Comparison of ENCODE assay signal across 25 cellular contexts in genomic region chr11:119853581-119854360, GRCh38.
"Had no signal": no experiment of that assay in that cellular context is flagged by ENCODE, and none has a peak within 500 bp of the region (broad histone marks: within the 10 kb centered on the region; RNA-seq: fewer than 3 reads in every experiment).

No MANE protein-coding gene starts in this region.

- H3K27ac ChIP-seq: PC-9 had no signal

- H3K4me1 Mint-ChIP-seq: activated B cell treated with CpG ODN at 0.5 μM for 24 hours; activated CD4-positive, alpha-beta T cell treated with anti-CD3 and anti-CD28 coated beads, Interleukin-2, amount 10 ng/mL, durations not matched to agents 24 days and 14 days; activated CD8-positive, alpha-beta memory T cell treated with anti-CD3 and anti-CD28 coated beads, Interleukin-2, amount 10 ng/mL, durations not matched to agents 7 days and 5 days; activated naive CD4-positive, alpha-beta T cell treated with anti-CD3 and anti-CD28 coated beads, Interleukin-2, amount 50 U/mL, for 24 hours; activated naive CD8-positive, alpha-beta T cell treated with anti-CD3 and anti-CD28 coated beads, Interleukin-2, amount 50 U/mL, for 24 hours had no signal

- H3K4me3 ChIP-seq: PC-9 had no signal

- ATAC-seq: activated CD8-positive, alpha-beta memory T cell treated with anti-CD3 and anti-CD28 coated beads, Interleukin-2, amount 10 ng/mL, durations not matched to agents 7 days and 5 days; activated naive CD8-positive, alpha-beta T cell treated with anti-CD3 and anti-CD28 coated beads, Interleukin-2, amount 50 U/mL, for 24 hours had no signal

- H3K9me3 Mint-ChIP-seq: activated B cell treated with CpG ODN at 0.5 μM for 24 hours; activated CD4-positive, alpha-beta T cell treated with anti-CD3 and anti-CD28 coated beads, Interleukin-2, amount 10 ng/mL, durations not matched to agents 24 days and 14 days; activated naive CD4-positive, alpha-beta T cell treated with anti-CD3 and anti-CD28 coated beads, Interleukin-2, amount 50 U/mL, for 24 hours; activated naive CD8-positive, alpha-beta T cell treated with anti-CD3 and anti-CD28 coated beads, Interleukin-2, amount 50 U/mL, for 24 hours; activated T-cell treated with anti-CD3 and anti-CD28 coated beads, Interleukin-2, amount 50 U/mL, for 24 hours; activated T-helper 1 cell treated with anti-CD3 and anti-CD28 coated beads, Interleukin-12 subunit alpha, Interleukin-12 subunit beta, Interleukin-2, Interleukin-4 antibody, amounts not matched to agents 30 ng/mL and 10 ng/mL and 1 ng/mL, durations not matched to agents 14 hours and 24 hours and 36 hours; T-helper 1 cell treated with Interleukin-12 subunit alpha and Interleukin-12 subunit beta and Interleukin-4 antibody, amounts not matched to agents 30 μg/mL and 1 μg/mL, for 36 hours had no signal

- FAIRE-seq: astrocyte had no signal

- H3K27ac Mint-ChIP-seq: activated B cell treated with CpG ODN at 0.5 μM for 24 hours; activated CD4-positive, alpha-beta T cell treated with anti-CD3 and anti-CD28 coated beads, Interleukin-2, amount 10 ng/mL, durations not matched to agents 24 days and 14 days; activated CD8-positive, alpha-beta memory T cell treated with anti-CD3 and anti-CD28 coated beads, Interleukin-2, amount 10 ng/mL, durations not matched to agents 7 days and 5 days; activated naive CD4-positive, alpha-beta T cell treated with anti-CD3 and anti-CD28 coated beads, Interleukin-2, amount 50 U/mL, for 24 hours; activated naive CD8-positive, alpha-beta T cell treated with anti-CD3 and anti-CD28 coated beads, Interleukin-2, amount 50 U/mL, for 24 hours; activated T-cell treated with anti-CD3 and anti-CD28 coated beads, Interleukin-2, amount 50 U/mL, for 24 hours; activated T-helper 1 cell treated with anti-CD3 and anti-CD28 coated beads, Interleukin-12 subunit alpha, Interleukin-12 subunit beta, Interleukin-2, Interleukin-4 antibody, amounts not matched to agents 30 ng/mL and 10 ng/mL and 1 ng/mL, durations not matched to agents 14 hours and 24 hours and 36 hours; T-helper 1 cell treated with Interleukin-12 subunit alpha and Interleukin-12 subunit beta and Interleukin-4 antibody, amounts not matched to agents 30 μg/mL and 1 μg/mL, for 36 hours had no signal

- H3K4me3 Mint-ChIP-seq: activated B cell treated with CpG ODN at 0.5 μM for 24 hours; activated CD4-positive, alpha-beta T cell treated with anti-CD3 and anti-CD28 coated beads, Interleukin-2, amount 10 ng/mL, durations not matched to agents 24 days and 14 days; activated CD8-positive, alpha-beta memory T cell treated with anti-CD3 and anti-CD28 coated beads, Interleukin-2, amount 10 ng/mL, durations not matched to agents 7 days and 5 days; activated naive CD4-positive, alpha-beta T cell treated with anti-CD3 and anti-CD28 coated beads, Interleukin-2, amount 50 U/mL, for 24 hours; activated naive CD8-positive, alpha-beta T cell treated with anti-CD3 and anti-CD28 coated beads, Interleukin-2, amount 50 U/mL, for 24 hours; activated T-cell treated with anti-CD3 and anti-CD28 coated beads, Interleukin-2, amount 50 U/mL, for 24 hours; activated T-helper 1 cell treated with anti-CD3 and anti-CD28 coated beads, Interleukin-12 subunit alpha, Interleukin-12 subunit beta, Interleukin-2, Interleukin-4 antibody, amounts not matched to agents 30 ng/mL and 10 ng/mL and 1 ng/mL, durations not matched to agents 14 hours and 24 hours and 36 hours; brain; T-helper 1 cell treated with Interleukin-12 subunit alpha and Interleukin-12 subunit beta and Interleukin-4 antibody, amounts not matched to agents 30 μg/mL and 1 μg/mL, for 36 hours had no signal

- H3K36me3 Mint-ChIP-seq: activated CD8-positive, alpha-beta memory T cell treated with anti-CD3 and anti-CD28 coated beads, Interleukin-2, amount 10 ng/mL, durations not matched to agents 7 days and 5 days; activated naive CD4-positive, alpha-beta T cell treated with anti-CD3 and anti-CD28 coated beads, Interleukin-2, amount 50 U/mL, for 24 hours; brain had no signal

- DNase-seq: activated B cell treated with CpG ODN at 0.5 μM for 24 hours; activated CD4-positive, alpha-beta T cell treated with anti-CD3 and anti-CD28 coated beads for 1 hour; activated CD4-positive, alpha-beta T cell treated with anti-CD3 and anti-CD28 coated beads, Interleukin-2, amount 10 ng/mL, durations not matched to agents 24 days and 14 days; activated CD4-positive, alpha-beta T cell treated with anti-CD3 and anti-CD28 coated beads, Interleukin-2, amount 50 U/mL, for 48 hours; activated CD8-positive, alpha-beta memory T cell treated with anti-CD3 and anti-CD28 coated beads, Interleukin-2, amount 10 ng/mL, durations not matched to agents 7 days and 5 days; activated effector memory CD4-positive, alpha-beta T cell treated with Interleukin-2 at 50 U/mL for 16 hours; activated naive CD4-positive, alpha-beta T cell; activated naive CD8-positive, alpha-beta T cell treated with anti-CD3 and anti-CD28 coated beads, Interleukin-2, amount 50 U/mL, for 24 hours; activated T-cell treated with anti-CD3 and anti-CD28 coated beads, Interleukin-2, amount 50 U/mL, for 24 hours; amniotic stem cell; Karpas-422; NCI-H1048; NCI-H187 treated with DMSO at 0.1 percent for 48 hours; NCI-H2081 treated with DMSO at 0.1 percent for 48 hours; NCI-H2227 treated with DMSO at 0.1 percent for 48 hours; NCI-H446 treated with DMSO at 0.1 percent for 48 hours; NCI-H524 treated with DMSO at 0.1 percent for 48 hours; NCI-H748 treated with DMSO at 0.1 percent for 48 hours; PC-9; SHP77 treated with DMSO at 0.1 percent for 48 hours had no signal

- H2AFZ ChIP-seq: PC-9 had no signal
